18 cellular contexts compared by ENCODE assay signal in the genomic region with DNA sequence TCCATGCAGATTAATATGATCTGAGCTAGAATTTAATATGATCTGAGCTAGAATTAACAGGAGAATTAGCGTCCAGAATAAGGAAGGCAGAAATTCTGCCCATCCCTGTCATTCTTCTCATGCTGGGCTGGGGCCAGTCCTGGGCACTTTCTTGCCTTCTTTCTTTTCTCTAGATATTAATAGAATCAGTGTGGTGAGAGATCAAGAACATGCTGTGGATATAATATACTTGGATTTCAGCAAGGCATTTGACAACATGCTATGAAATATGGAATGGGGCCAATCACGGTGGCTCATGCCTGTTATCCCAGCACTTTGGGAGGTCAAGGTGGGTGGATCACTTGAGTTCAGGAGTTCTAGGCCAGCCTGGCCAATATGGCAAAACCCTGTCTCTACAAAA.
"Had no signal": no experiment of that assay in that cellular context is flagged by ENCODE, and none has a peak within 500 bp of the region (broad histone marks: within the 10 kb centered on the region; RNA-seq: fewer than 3 reads in every experiment).

No MANE protein-coding gene starts in this region.

- H3K4me1 ChIP-seq: breast epithelium, foreskin keratinocyte, spleen had no signal

- H3K36me3 ChIP-seq: breast epithelium had no signal

- H3K27ac Mint-ChIP-seq: activated CD8-positive, alpha-beta T cell treated with anti-CD3 and anti-CD28 coated beads for 36 hours; activated naive CD8-positive, alpha-beta T cell treated with anti-CD3 and anti-CD28 coated beads, Interleukin-2, amount 50 U/mL, for 24 hours; mesothelial cell of epicardium; natural killer cell had no signal

- H3K27me3 ChIP-seq: breast epithelium, esophagus muscularis mucosa, foreskin keratinocyte, heart right ventricle, spleen, tibial nerve had no signal

- DNase-seq: activated CD4-positive, alpha-beta T cell treated with anti-CD3 and anti-CD28 coated beads for 48 hours; activated CD8-positive, alpha-beta T cell treated with anti-CD3 and anti-CD28 coated beads for 36 hours; activated gamma-delta T cell; activated naive CD8-positive, alpha-beta T cell treated with anti-CD3 and anti-CD28 coated beads, Interleukin-2, amount 50 U/mL, for 24 hours; amygdala; dermis blood vessel endothelial cell; effector CD4-positive, alpha-beta T cell; foreskin keratinocyte; heart right ventricle; natural killer cell; spleen; stimulated activated naive CD4-positive, alpha-beta T cell treated with Interleukin-2 at 50 U/mL for 16 hours; T-helper 9 cell had no signal

- H3K4me1 Mint-ChIP-seq: mesothelial cell of epicardium had no signal

- H3K36me3 Mint-ChIP-seq: natural killer cell had no signal

- H3K4me3 ChIP-seq: breast epithelium, esophagus muscularis mucosa, heart right ventricle, spleen, tibial nerve had no signal

- H3K27me3 Mint-ChIP-seq: activated CD8-positive, alpha-beta T cell treated with anti-CD3 and anti-CD28 coated beads for 36 hours; activated naive CD8-positive, alpha-beta T cell treated with anti-CD3 and anti-CD28 coated beads, Interleukin-2, amount 50 U/mL, for 24 hours had no signal

- H3K4me3 Mint-ChIP-seq: activated CD8-positive, alpha-beta T cell treated with anti-CD3 and anti-CD28 coated beads for 36 hours; activated naive CD8-positive, alpha-beta T cell treated with anti-CD3 and anti-CD28 coated beads, Interleukin-2, amount 50 U/mL, for 24 hours; mesothelial cell of epicardium; natural killer cell had no signal

- H3K27ac ChIP-seq: breast epithelium, esophagus muscularis mucosa, foreskin keratinocyte, heart right ventricle, spleen, tibial nerve had no signal

- ATAC-seq: activated CD8-positive, alpha-beta T cell treated with anti-CD3 and anti-CD28 coated beads for 36 hours; activated naive CD8-positive, alpha-beta T cell treated with anti-CD3 and anti-CD28 coated beads, Interleukin-2, amount 50 U/mL, for 24 hours; foreskin keratinocyte; heart right ventricle; natural killer cell; right cardiac atrium had no signal

- H3K9me3 Mint-ChIP-seq: activated CD8-positive, alpha-beta T cell treated with anti-CD3 and anti-CD28 coated beads for 36 hours; activated naive CD8-positive, alpha-beta T cell treated with anti-CD3 and anti-CD28 coated beads, Interleukin-2, amount 50 U/mL, for 24 hours; mesothelial cell of epicardium; natural killer cell had no signal

- H3K9me3 ChIP-seq: breast epithelium, esophagus muscularis mucosa, heart right ventricle, spleen, tibial nerve had no signal
